1 cellular context compared by ENCODE assay signal in the genomic region with DNA sequence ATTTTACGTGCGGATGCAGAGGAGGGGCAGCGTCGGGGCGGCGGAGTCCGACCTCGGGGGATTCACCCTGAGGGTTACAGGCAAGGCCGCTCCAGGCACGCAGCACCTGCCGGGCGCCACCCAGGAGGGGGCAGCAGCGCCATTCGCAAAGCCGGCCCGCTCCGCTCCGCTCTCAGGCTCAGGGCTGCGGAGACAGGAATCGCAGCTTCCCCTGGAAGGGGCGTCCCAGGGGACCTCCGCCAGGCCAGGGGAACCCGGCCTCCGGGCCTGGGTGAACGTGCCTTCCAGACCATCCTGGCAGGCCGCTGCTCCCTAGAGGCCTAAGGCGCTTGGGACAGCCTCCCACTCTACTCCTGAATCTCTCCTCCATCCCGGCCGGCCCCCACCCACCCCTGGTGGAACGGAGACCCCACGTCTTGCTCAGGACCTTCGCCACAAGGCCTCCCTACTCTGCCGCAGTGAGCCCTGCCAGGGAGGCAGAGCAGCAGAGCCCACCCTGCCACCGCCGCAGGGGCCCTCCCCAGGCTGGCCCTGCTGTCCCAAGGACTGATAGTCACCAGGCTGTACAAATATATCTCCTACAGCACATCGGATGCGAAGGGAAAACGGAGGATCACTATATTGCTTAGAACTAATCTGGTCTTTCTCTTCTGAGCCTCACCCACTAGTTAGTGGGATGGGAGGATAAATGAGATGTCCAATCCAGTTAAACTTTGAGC.
TF ChIP-seq lines count a peak whose summit lies in the region.

No MANE protein-coding gene starts in this region.

TF ChIP-seq in GM12878, 131 proteins besides CTCF, POLR2A, EP300 and RAD21 (continued from another document and continues in another):
- TF ChIP-seq, protein P1, sequence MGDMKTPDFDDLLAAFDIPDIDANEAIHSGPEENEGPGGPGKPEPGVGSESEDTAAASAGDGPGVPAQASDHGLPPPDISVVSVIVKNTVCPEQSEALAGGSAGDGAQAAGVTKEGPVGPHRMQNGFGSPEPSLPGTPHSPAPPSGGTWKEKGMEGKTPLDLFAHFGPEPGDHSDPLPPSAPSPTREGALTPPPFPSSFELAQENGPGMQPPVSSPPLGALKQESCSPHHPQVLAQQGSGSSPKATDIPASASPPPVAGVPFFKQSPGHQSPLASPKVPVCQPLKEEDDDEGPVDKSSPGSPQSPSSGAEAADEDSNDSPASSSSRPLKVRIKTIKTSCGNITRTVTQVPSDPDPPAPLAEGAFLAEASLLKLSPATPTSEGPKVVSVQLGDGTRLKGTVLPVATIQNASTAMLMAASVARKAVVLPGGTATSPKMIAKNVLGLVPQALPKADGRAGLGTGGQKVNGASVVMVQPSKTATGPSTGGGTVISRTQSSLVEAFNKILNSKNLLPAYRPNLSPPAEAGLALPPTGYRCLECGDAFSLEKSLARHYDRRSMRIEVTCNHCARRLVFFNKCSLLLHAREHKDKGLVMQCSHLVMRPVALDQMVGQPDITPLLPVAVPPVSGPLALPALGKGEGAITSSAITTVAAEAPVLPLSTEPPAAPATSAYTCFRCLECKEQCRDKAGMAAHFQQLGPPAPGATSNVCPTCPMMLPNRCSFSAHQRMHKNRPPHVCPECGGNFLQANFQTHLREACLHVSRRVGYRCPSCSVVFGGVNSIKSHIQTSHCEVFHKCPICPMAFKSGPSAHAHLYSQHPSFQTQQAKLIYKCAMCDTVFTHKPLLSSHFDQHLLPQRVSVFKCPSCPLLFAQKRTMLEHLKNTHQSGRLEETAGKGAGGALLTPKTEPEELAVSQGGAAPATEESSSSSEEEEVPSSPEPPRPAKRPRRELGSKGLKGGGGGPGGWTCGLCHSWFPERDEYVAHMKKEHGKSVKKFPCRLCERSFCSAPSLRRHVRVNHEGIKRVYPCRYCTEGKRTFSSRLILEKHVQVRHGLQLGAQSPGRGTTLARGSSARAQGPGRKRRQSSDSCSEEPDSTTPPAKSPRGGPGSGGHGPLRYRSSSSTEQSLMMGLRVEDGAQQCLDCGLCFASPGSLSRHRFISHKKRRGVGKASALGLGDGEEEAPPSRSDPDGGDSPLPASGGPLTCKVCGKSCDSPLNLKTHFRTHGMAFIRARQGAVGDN (IDR thresholded peaks at IDR 0.05): no peak
- no peak for TF ChIP-seq ZBTB40 (IDR thresholded peaks at IDR 0.05; ENCODE audit: borderline replicate concordance)
- no peak for TF ChIP-seq IRF3 (IDR thresholded peaks at IDR 0.05)
- no peak for TF ChIP-seq CBX5 (IDR thresholded peaks at IDR 0.05; ENCODE audit: low read depth)
- no peak for TF ChIP-seq CREM (IDR thresholded peaks at IDR 0.05; ENCODE audit: low read depth)
- TF ChIP-seq POU2F2 (IDR thresholded peaks at IDR 0.05; ENCODE audit: borderline replicate concordance, low read depth, low read length): peak; percentile 55; the same call in 1 of the 3 replicates
- peak in 1 of 2 experiments; percentile 71; a peak in 2 of 4 replicates for TF ChIP-seq BHLHE40 (IDR thresholded peaks at IDR 0.05; ENCODE audit: borderline replicate concordance in 1 of 2, low read depth in 2 of 2, low read length in 1 of 2)
- TF ChIP-seq ZNF24 (IDR thresholded peaks at IDR 0.05): no peak
- TF ChIP-seq BCL3 (IDR thresholded peaks at IDR 0.05; ENCODE audit: borderline replicate concordance, insufficient read depth, low read depth, low read length, poor library complexity, severe bottlenecking): no peak
- no peak for TF ChIP-seq TAF1 (IDR thresholded peaks at IDR 0.05; ENCODE audit: borderline replicate concordance, low read depth, low read length)
- no peak for TF ChIP-seq PRDM15 (CRISPR knock-in tag; IDR thresholded peaks at IDR 0.05)
- no peak for TF ChIP-seq ESRRA (IDR thresholded peaks at IDR 0.05; ENCODE audit: low read length)
- TF ChIP-seq DPF2 (IDR thresholded peaks at IDR 0.05): no peak
- TF ChIP-seq KLF5 (IDR thresholded peaks at IDR 0.05; ENCODE audit: partially characterized antibody): no peak
- TF ChIP-seq, protein P2, sequence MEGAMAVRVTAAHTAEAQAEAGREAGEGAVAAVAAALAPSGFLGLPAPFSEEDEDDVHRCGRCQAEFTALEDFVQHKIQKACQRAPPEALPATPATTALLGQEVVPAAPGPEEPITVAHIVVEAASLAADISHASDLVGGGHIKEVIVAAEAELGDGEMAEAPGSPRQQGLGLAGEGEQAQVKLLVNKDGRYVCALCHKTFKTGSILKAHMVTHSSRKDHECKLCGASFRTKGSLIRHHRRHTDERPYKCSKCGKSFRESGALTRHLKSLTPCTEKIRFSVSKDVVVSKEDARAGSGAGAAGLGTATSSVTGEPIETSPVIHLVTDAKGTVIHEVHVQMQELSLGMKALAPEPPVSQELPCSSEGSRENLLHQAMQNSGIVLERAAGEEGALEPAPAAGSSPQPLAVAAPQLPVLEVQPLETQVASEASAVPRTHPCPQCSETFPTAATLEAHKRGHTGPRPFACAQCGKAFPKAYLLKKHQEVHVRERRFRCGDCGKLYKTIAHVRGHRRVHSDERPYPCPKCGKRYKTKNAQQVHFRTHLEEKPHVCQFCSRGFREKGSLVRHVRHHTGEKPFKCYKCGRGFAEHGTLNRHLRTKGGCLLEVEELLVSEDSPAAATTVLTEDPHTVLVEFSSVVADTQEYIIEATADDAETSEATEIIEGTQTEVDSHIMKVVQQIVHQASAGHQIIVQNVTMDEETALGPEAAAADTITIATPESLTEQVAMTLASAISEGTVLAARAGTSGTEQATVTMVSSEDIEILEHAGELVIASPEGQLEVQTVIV (IDR thresholded peaks at IDR 0.05; ENCODE audit: borderline replicate concordance, partially characterized antibody): no peak
- TF ChIP-seq NFIC (IDR thresholded peaks at IDR 0.05; ENCODE audit: low read depth, low read length): no peak
- peak; percentile 89 for TF ChIP-seq MEF2B (IDR thresholded peaks at IDR 0.05; ENCODE audit: partially characterized antibody, poor library complexity, severe bottlenecking)
- TF ChIP-seq CUX1 (IDR thresholded peaks at IDR 0.05; ENCODE audit: insufficient replicate concordance, low read depth, low read length): no peak
- no peak for TF ChIP-seq STAT3 (IDR thresholded peaks at IDR 0.05; ENCODE audit: low read depth, low read length)
- TF ChIP-seq POLR2AphosphoS2 (IDR thresholded peaks at IDR 0.05; ENCODE audit: low read depth, low read length): no peak
- peak; percentile 75; the same call in 1 of the 2 replicates for TF ChIP-seq TCF12 (IDR thresholded peaks at IDR 0.05; ENCODE audit: low read depth, low read length)
- TF ChIP-seq, protein P3, sequence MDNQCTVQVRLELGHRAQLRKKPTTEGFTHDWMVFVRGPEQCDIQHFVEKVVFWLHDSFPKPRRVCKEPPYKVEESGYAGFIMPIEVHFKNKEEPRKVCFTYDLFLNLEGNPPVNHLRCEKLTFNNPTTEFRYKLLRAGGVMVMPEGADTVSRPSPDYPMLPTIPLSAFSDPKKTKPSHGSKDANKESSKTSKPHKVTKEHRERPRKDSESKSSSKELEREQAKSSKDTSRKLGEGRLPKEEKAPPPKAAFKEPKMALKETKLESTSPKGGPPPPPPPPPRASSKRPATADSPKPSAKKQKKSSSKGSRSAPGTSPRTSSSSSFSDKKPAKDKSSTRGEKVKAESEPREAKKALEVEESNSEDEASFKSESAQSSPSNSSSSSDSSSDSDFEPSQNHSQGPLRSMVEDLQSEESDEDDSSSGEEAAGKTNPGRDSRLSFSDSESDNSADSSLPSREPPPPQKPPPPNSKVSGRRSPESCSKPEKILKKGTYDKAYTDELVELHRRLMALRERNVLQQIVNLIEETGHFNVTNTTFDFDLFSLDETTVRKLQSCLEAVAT (IDR thresholded peaks at IDR 0.05): no peak
- peak; percentile 69 for TF ChIP-seq IKZF1 (conservative IDR thresholded peaks at IDR 0.05)
- no peak for TF ChIP-seq BCL11A (IDR thresholded peaks at IDR 0.05; ENCODE audit: low read depth, low read length)
